ENCODE assay signal across 20 cellular contexts in genomic region chr1:11943619-11944018, GRCh38. TPM values are rescaled to one million over a fixed set of nuclear protein-coding genes. Genes with fewer than 3 reads are reported as not detected.
DNase-seq lines count a peak whose midpoint lies in the region; ATAC-seq and TF ChIP-seq lines count a peak whose summit lies in the region.
"Had no signal": no experiment of that assay in that cellular context is flagged by ENCODE, and none has a peak within 500 bp of the region (broad histone marks: within the 10 kb centered on the region; RNA-seq: fewer than 3 reads in every experiment).

No MANE protein-coding gene starts in this region.

- H3K27ac ChIP-seq in cardiac muscle cell (peak overlapping the region; percentile 95), WERI-Rb-1 (peak overlapping the region; percentile 56), neural progenitor cell (no peak overlapping the region), right lobe of liver (no peak overlapping the region)
- H3K27ac ChIP-seq: esophagus squamous epithelium, Peyer's patch, SJSA1, stomach had no signal

- H3K27ac Mint-ChIP-seq in neural progenitor cell, result peak overlapping the region; percentile 92
- no peak overlapping the region for H3K27ac Mint-ChIP-seq in stimulated activated memory B cell treated with anti-CD40 and anti-IgM and Interleukin-4, amounts not matched to agents 10 μg/mL and 1 μg/mL and 100 μg/mL, for 72 hours
- H3K27ac Mint-ChIP-seq: activated CD8-positive, alpha-beta T cell treated with anti-CD3 and anti-CD28 coated beads for 36 hours; activated naive CD8-positive, alpha-beta T cell; memory B cell; T-helper 1 cell treated with Interleukin-12 subunit alpha and Interleukin-12 subunit beta and Interleukin-4 antibody, amounts not matched to agents 30 μg/mL and 1 μg/mL, for 36 hours had no signal

- peaks cover 11% of the 10 kb centered on the region for H3K36me3 Mint-ChIP-seq in neural progenitor cell
- H3K36me3 Mint-ChIP-seq in stimulated activated memory B cell treated with anti-CD40 and anti-IgM and Interleukin-4, amounts not matched to agents 10 μg/mL and 1 μg/mL and 100 μg/mL, for 72 hours, result peaks cover 6% of the 10 kb centered on the region

- no peaks in the 10 kb centered on the region for H4K20me1 ChIP-seq in neural progenitor cell (ENCODE audit: low read depth)

- peaks cover 8% of the 10 kb centered on the region for H3F3A ChIP-seq in neural progenitor cell (ENCODE audit: low read depth)

- H3K4me3 ChIP-seq in cardiac muscle cell (no peak overlapping the region), WERI-Rb-1 (ENCODE audit: low read depth, low read length) (no peak overlapping the region), neural progenitor cell (no peak overlapping the region), right lobe of liver (no peak overlapping the region)
- H3K4me3 ChIP-seq: esophagus squamous epithelium, Peyer's patch, SJSA1, stomach, thyroid gland had no signal

- 90% methylated on average over 2 of the region's 4 CpGs for WGBS in right lobe of liver (ENCODE audit: insufficient coverage, low coverage, low lambda C conversion rate, missing lambda C conversion rate)

- H3K27me3 ChIP-seq in cardiac muscle cell (no peaks in the 10 kb centered on the region), WERI-Rb-1 (ENCODE audit: insufficient read depth, low read depth, severe bottlenecking) (no peaks in the 10 kb centered on the region), neural progenitor cell (no peaks in the 10 kb centered on the region), right lobe of liver (no peaks in the 10 kb centered on the region)
- H3K27me3 ChIP-seq: esophagus squamous epithelium, Peyer's patch, SJSA1, stomach, thyroid gland had no signal

- ATAC-seq in stimulated activated memory B cell treated with anti-CD40 and anti-IgM and Interleukin-4, amounts not matched to agents 10 μg/mL and 1 μg/mL and 100 μg/mL, for 72 hours, result no peak
- ATAC-seq in right lobe of liver, result no peak
- ATAC-seq: activated CD8-positive, alpha-beta T cell treated with anti-CD3 and anti-CD28 coated beads for 36 hours; left colon had no signal

- peaks cover 4% of the 10 kb centered on the region for H3K27me3 Mint-ChIP-seq in neural progenitor cell (ENCODE audit: insufficient read depth, low read depth)
- H3K27me3 Mint-ChIP-seq in stimulated activated memory B cell treated with anti-CD40 and anti-IgM and Interleukin-4, amounts not matched to agents 10 μg/mL and 1 μg/mL and 100 μg/mL, for 72 hours, result no peaks in the 10 kb centered on the region
- H3K27me3 Mint-ChIP-seq: activated CD8-positive, alpha-beta T cell treated with anti-CD3 and anti-CD28 coated beads for 36 hours; activated naive CD8-positive, alpha-beta T cell; memory B cell had no signal

- intact Hi-C loops in cardiac septum (cut with DNase I) (no loop called here), right lobe of liver (cut with DNase I) (no loop called here)

- H3K4me3 Mint-ChIP-seq in neural progenitor cell, result no peak overlapping the region
- no peak overlapping the region for H3K4me3 Mint-ChIP-seq in stimulated activated memory B cell treated with anti-CD40 and anti-IgM and Interleukin-4, amounts not matched to agents 10 μg/mL and 1 μg/mL and 100 μg/mL, for 72 hours
- H3K4me3 Mint-ChIP-seq: activated CD8-positive, alpha-beta T cell treated with anti-CD3 and anti-CD28 coated beads for 36 hours; activated naive CD8-positive, alpha-beta T cell; memory B cell; T-helper 1 cell treated with Interleukin-12 subunit alpha and Interleukin-12 subunit beta and Interleukin-4 antibody, amounts not matched to agents 30 μg/mL and 1 μg/mL, for 36 hours had no signal

- TF ChIP-seq CTCF in cardiac muscle cell (IDR thresholded peaks at IDR 0.05; ENCODE audit: low read depth, low read length), result no peak
- no peak for TF ChIP-seq CTCF in WERI-Rb-1 (IDR thresholded peaks at IDR 0.05; ENCODE audit: low read depth, low read length)
- TF ChIP-seq CTCF in neural progenitor cell (IDR thresholded peaks at IDR 0.05), result no peak
- TF ChIP-seq CTCF in right lobe of liver (IDR thresholded peaks at IDR 0.05), result no peak

- DNase-seq in cardiac muscle cell (ENCODE audit: low read depth in 1 of 2, low spot score in 1 of 2) (no peak), cardiac septum (ENCODE audit: low spot score) (no peak), WERI-Rb-1 (no peak), neural progenitor cell (ENCODE audit: low spot score) (no peak), inferior parietal cortex (ENCODE audit: extremely low spot score) (no peak), right lobe of liver (no peak)
- DNase-seq: activated CD8-positive, alpha-beta T cell treated with anti-CD3 and anti-CD28 coated beads for 36 hours; anterior cingulate cortex; esophagus squamous epithelium; foreskin melanocyte; left colon; Peyer's patch; small intestine; stomach had no signal

- H3K79me2 ChIP-seq in neural progenitor cell (ENCODE audit: low read depth), result no peaks in the 10 kb centered on the region

- H3K4me1 Mint-ChIP-seq in neural progenitor cell, result peaks cover 36% of the 10 kb centered on the region
- H3K4me1 Mint-ChIP-seq in stimulated activated memory B cell treated with anti-CD40 and anti-IgM and Interleukin-4, amounts not matched to agents 10 μg/mL and 1 μg/mL and 100 μg/mL, for 72 hours, result peaks cover 1% of the 10 kb centered on the region
- H3K4me1 Mint-ChIP-seq: memory B cell had no signal

- H3K9ac ChIP-seq in neural progenitor cell, result no peak overlapping the region

- H3K9me3 ChIP-seq in cardiac muscle cell (ENCODE audit: low read depth) (no peaks in the 10 kb centered on the region), WERI-Rb-1 (ENCODE audit: severe bottlenecking) (no peaks in the 10 kb centered on the region), neural progenitor cell (ENCODE audit: low read depth) (no peaks in the 10 kb centered on the region), right lobe of liver (no peaks in the 10 kb centered on the region)
- H3K9me3 ChIP-seq: esophagus squamous epithelium, Peyer's patch, SJSA1, stomach, thyroid gland had no signal

- H3K9me3 Mint-ChIP-seq in neural progenitor cell, result no peaks in the 10 kb centered on the region
- H3K9me3 Mint-ChIP-seq in stimulated activated memory B cell treated with anti-CD40 and anti-IgM and Interleukin-4, amounts not matched to agents 10 μg/mL and 1 μg/mL and 100 μg/mL, for 72 hours, result no peaks in the 10 kb centered on the region
- H3K9me3 Mint-ChIP-seq: activated CD8-positive, alpha-beta T cell treated with anti-CD3 and anti-CD28 coated beads for 36 hours; memory B cell had no signal

- no peak for TF ChIP-seq POLR2A in right lobe of liver (IDR thresholded peaks at IDR 0.05)

- no peak overlapping the region for H3K4me2 ChIP-seq in neural progenitor cell

- H3K4me1 ChIP-seq in cardiac muscle cell (ENCODE audit: low read depth) (peaks cover 16% of the 10 kb centered on the region), neural progenitor cell (peaks cover 5% of the 10 kb centered on the region), right lobe of liver (peaks cover 0 to 15% (median 3%) of the 10 kb centered on the region in 4 donors)

- H2AFZ ChIP-seq in neural progenitor cell (replicated peaks), result no peak overlapping the region

- no peaks in the 10 kb centered on the region for H3K36me3 ChIP-seq in cardiac muscle cell
- peaks cover 5% of the 10 kb centered on the region; the same call in 1 of the 2 replicates for H3K36me3 ChIP-seq in WERI-Rb-1
- H3K36me3 ChIP-seq in neural progenitor cell, result no peaks in the 10 kb centered on the region
- peaks cover 0 to 4% (median 2%) of the 10 kb centered on the region in 4 donors for H3K36me3 ChIP-seq in right lobe of liver
- H3K36me3 ChIP-seq: thyroid gland had no signal

RNA-seq across cellular contexts. Expression of gene PLOD1, which starts 9.1 kb away (rescaled TPM):
- total RNA-seq in cardiac muscle cell (158 and 185 TPM in 2 replicates), cardiac septum (52.6 TPM), neural progenitor cell (ENCODE audit: low replicate concordance) (27.2 and 73.5 TPM in 2 replicates), right lobe of liver (100 to 1,000 TPM in 2 of 6 experiments, 10 to 100 TPM in 4; 70.2 to 119 (median 93.8) TPM)
- 149 and 167 TPM in 2 replicates for polyA plus RNA-seq in cardiac muscle cell

RNA-seq across cellular contexts. Expression of gene KIAA2013, which starts 17.4 kb away (rescaled TPM):
- total RNA-seq in cardiac muscle cell (98.0 and 112 TPM in 2 replicates), cardiac septum (42.6 TPM), neural progenitor cell (ENCODE audit: low replicate concordance) (17.3 and 51.9 TPM in 2 replicates), right lobe of liver (10 to 100 TPM; 33.5 to 75.1 (median 43.0) TPM)
- polyA plus RNA-seq in cardiac muscle cell, result 100 and 115 TPM in 2 replicates

RNA-seq across cellular contexts. Expression of gene MFN2, which starts 36.6 kb away (rescaled TPM):
- total RNA-seq in cardiac muscle cell, result 86.7 and 89.7 TPM in 2 replicates
- polyA plus RNA-seq in cardiac muscle cell, result 82.6 and 83.8 TPM in 2 replicates
- total RNA-seq in cardiac septum, result 619 TPM
- 29.6 and 41.9 TPM in 2 replicates for total RNA-seq in neural progenitor cell (ENCODE audit: low replicate concordance)
- 10 to 100 TPM; 46.2 to 64.0 (median 61.7) TPM for total RNA-seq in right lobe of liver

Comparison
In these comparisons a context has a peak if more than half of its experiments do, and no peak if none do; other contexts are left out.
1. H3K27ac ChIP-seq: peak in cardiac muscle cell (single experiment) and WERI-Rb-1 (single experiment); none in neural progenitor cell (single experiment) and right lobe of liver (0 of 3).